ENCODE assay signal across 21 cellular contexts in the genomic region with DNA sequence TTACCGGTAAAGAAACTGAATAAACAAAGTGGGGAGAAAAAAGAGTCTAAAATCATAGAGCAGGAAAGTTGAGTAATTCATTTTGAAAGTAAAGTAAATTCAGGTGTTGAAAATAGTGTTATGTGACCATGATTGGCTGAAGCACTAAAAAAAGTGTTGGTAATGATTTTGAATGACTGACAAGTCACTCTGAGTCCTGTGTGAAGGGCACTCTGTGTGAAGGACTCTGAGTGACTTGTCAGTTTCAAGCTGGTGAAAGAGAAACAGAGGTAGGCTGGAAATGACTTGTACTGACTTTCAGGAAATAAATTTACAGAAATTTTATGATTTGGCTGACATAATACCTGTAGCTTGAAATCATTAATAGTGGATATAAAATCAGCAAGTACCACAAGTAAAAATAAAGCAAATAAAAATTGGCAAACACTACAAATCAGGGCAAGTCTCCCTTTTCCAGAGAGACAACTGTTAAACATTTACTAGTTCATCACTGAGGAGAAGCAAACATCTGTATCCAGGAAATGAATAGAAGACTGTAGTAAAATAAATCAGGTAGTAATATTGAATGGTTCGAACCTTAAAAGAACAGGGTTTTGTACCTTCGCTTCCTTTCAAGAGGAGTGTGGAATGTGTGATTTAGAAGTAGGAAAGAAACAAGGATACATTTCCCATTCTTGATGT.
"Had no signal": no experiment of that assay in that cellular context is flagged by ENCODE, and none has a peak within 500 bp of the region (broad histone marks: within the 10 kb centered on the region; RNA-seq: fewer than 3 reads in every experiment).

No MANE protein-coding gene starts in this region.

- H3K27me3 Mint-ChIP-seq: activated CD4-positive, alpha-beta T cell treated with anti-CD3 and anti-CD28 coated beads, Interleukin-2, amount 10 ng/mL, durations not matched to agents 24 days and 14 days; activated CD8-positive, alpha-beta T cell treated with anti-CD3 and anti-CD28 coated beads for 36 hours; activated naive CD8-positive, alpha-beta T cell treated with anti-CD3 and anti-CD28 coated beads, Interleukin-2, amount 10 ng/mL, durations not matched to agents 7 days and 5 days; activated T-cell treated with anti-CD3 and anti-CD28 coated beads, Interleukin-2, amount 50 U/mL, for 24 hours; effector memory CD8-positive, alpha-beta T cell; stimulated activated naive CD8-positive, alpha-beta T cell treated with anti-CD3 and anti-CD28 coated beads, Interleukin-15, amount 100 ng/mL, for 72 hours had no signal

- H3K36me3 Mint-ChIP-seq: activated naive CD8-positive, alpha-beta T cell treated with anti-CD3 and anti-CD28 coated beads, Interleukin-2, amount 10 ng/mL, durations not matched to agents 7 days and 5 days; natural killer cell had no signal

- DNase-seq: activated CD4-positive, alpha-beta T cell treated with anti-CD3 and anti-CD28 coated beads, Interleukin-2, amount 10 ng/mL, durations not matched to agents 24 days and 14 days; activated CD8-positive, alpha-beta T cell treated with anti-CD3 and anti-CD28 coated beads for 36 hours; activated naive CD4-positive, alpha-beta T cell treated with Interleukin-2 at 50 U/mL for 16 hours; activated naive CD8-positive, alpha-beta T cell treated with anti-CD3 and anti-CD28 coated beads, Interleukin-2, amount 10 ng/mL, durations not matched to agents 7 days and 5 days; activated T-cell treated with anti-CD3 and anti-CD28 coated beads, Interleukin-2, amount 50 U/mL, for 24 hours; body of pancreas; effector memory CD8-positive, alpha-beta T cell; foreskin fibroblast; hippocampal formation; natural killer cell; pancreas; stimulated activated CD4-positive, alpha-beta T cell treated with anti-CD3 and anti-CD28 coated beads, Interleukin-4, amount 100 ng/mL, for 1 hour; stimulated activated naive CD8-positive, alpha-beta T cell treated with anti-CD3 and anti-CD28 coated beads, Interleukin-15, amount 100 ng/mL, for 72 hours; T1000; transverse colon had no signal

- H3K4me1 ChIP-seq: body of pancreas, pancreas, suprapubic skin, transverse colon, vagina had no signal

- H3K4me3 Mint-ChIP-seq: activated CD4-positive, alpha-beta T cell treated with anti-CD3 and anti-CD28 coated beads, Interleukin-2, amount 10 ng/mL, durations not matched to agents 24 days and 14 days; activated CD8-positive, alpha-beta T cell treated with anti-CD3 and anti-CD28 coated beads for 36 hours; activated naive CD8-positive, alpha-beta T cell treated with anti-CD3 and anti-CD28 coated beads, Interleukin-2, amount 10 ng/mL, durations not matched to agents 7 days and 5 days; activated T-cell treated with anti-CD3 and anti-CD28 coated beads, Interleukin-2, amount 50 U/mL, for 24 hours; effector memory CD8-positive, alpha-beta T cell; natural killer cell; stimulated activated naive CD8-positive, alpha-beta T cell treated with anti-CD3 and anti-CD28 coated beads, Interleukin-15, amount 100 ng/mL, for 72 hours had no signal

- H3K27me3 ChIP-seq: body of pancreas, neutrophil, pancreas, suprapubic skin, transverse colon, vagina had no signal

- H3K4me3 ChIP-seq: body of pancreas, pancreas, smooth muscle cell, suprapubic skin, transverse colon, vagina had no signal

- H3K9me3 Mint-ChIP-seq: activated CD4-positive, alpha-beta T cell treated with anti-CD3 and anti-CD28 coated beads, Interleukin-2, amount 10 ng/mL, durations not matched to agents 24 days and 14 days; activated naive CD8-positive, alpha-beta T cell treated with anti-CD3 and anti-CD28 coated beads, Interleukin-2, amount 10 ng/mL, durations not matched to agents 7 days and 5 days; activated T-helper 2 cell treated with anti-CD3 and anti-CD28 coated beads, Interferon-gamma antibody, Interleukin-2, Interleukin-4, amounts not matched to agents 10 μg/mL and 5 μg/mL and 100 μg/mL, durations not matched to agents 14 hours and 24 hours and 36 hours; effector memory CD8-positive, alpha-beta T cell had no signal

- H3K9me3 ChIP-seq: body of pancreas, neutrophil, pancreas, suprapubic skin, transverse colon, vagina had no signal

- H3K4me1 Mint-ChIP-seq: activated CD4-positive, alpha-beta T cell treated with anti-CD3 and anti-CD28 coated beads, Interleukin-2, amount 10 ng/mL, durations not matched to agents 24 days and 14 days; activated naive CD8-positive, alpha-beta T cell treated with anti-CD3 and anti-CD28 coated beads, Interleukin-2, amount 10 ng/mL, durations not matched to agents 7 days and 5 days; natural killer cell; stimulated activated naive CD8-positive, alpha-beta T cell treated with anti-CD3 and anti-CD28 coated beads, Interleukin-15, amount 100 ng/mL, for 72 hours had no signal

- ATAC-seq: activated CD8-positive, alpha-beta T cell treated with anti-CD3 and anti-CD28 coated beads for 36 hours; body of pancreas; effector memory CD8-positive, alpha-beta T cell; natural killer cell; pancreas; sciatic nerve; stimulated activated naive CD8-positive, alpha-beta T cell treated with anti-CD3 and anti-CD28 coated beads, Interleukin-15, amount 100 ng/mL, for 72 hours had no signal

- H3K27ac Mint-ChIP-seq: activated CD4-positive, alpha-beta T cell treated with anti-CD3 and anti-CD28 coated beads, Interleukin-2, amount 10 ng/mL, durations not matched to agents 24 days and 14 days; activated CD8-positive, alpha-beta T cell treated with anti-CD3 and anti-CD28 coated beads for 36 hours; activated naive CD8-positive, alpha-beta T cell treated with anti-CD3 and anti-CD28 coated beads, Interleukin-2, amount 10 ng/mL, durations not matched to agents 7 days and 5 days; activated T-cell treated with anti-CD3 and anti-CD28 coated beads, Interleukin-2, amount 50 U/mL, for 24 hours; activated T-helper 2 cell treated with anti-CD3 and anti-CD28 coated beads, Interferon-gamma antibody, Interleukin-2, Interleukin-4, amounts not matched to agents 10 μg/mL and 5 μg/mL and 100 μg/mL, durations not matched to agents 14 hours and 24 hours and 36 hours; effector memory CD8-positive, alpha-beta T cell; natural killer cell had no signal

- H3K36me3 ChIP-seq: neutrophil, pancreas, suprapubic skin, transverse colon, vagina had no signal
